10 cellular contexts compared by ENCODE assay signal in the genomic region with DNA sequence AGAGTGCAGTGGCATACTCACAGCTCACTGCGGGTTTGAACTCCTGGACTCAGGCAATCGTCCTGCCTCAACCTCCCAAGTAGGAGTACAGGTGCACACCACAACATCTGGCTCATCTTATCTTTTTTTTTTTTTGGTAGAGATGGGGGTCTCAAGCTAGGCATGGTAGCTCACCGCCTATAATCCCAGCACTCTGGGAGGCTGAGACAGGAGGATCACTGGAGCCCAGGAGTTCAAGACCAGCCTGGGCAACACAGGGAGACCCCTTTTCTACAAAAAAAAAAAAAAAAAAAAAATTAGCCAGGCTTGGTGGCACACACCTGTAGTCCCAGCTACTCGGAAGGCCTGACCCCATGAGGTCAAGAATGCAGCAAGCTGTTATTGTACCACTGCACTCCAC. TPM values are rescaled to one million over a fixed set of nuclear protein-coding genes. Genes with fewer than 3 reads are reported as not detected.
DNase-seq lines count a peak whose midpoint lies in the region; ATAC-seq and TF ChIP-seq lines count a peak whose summit lies in the region.
"Had no signal": no experiment of that assay in that cellular context is flagged by ENCODE, and none has a peak within 500 bp of the region (broad histone marks: within the 10 kb centered on the region; RNA-seq: fewer than 3 reads in every experiment).

No MANE protein-coding gene starts in this region.

- H3K27ac ChIP-seq in RWPE1 (peak overlapping the region; percentile 26; the same call in 1 of the 2 replicates), epithelial cell of prostate (peak overlapping the region; percentile 54), spleen (peak overlapping the region in 6 of 8 donors; percentile 61 to 79 (median 68))
- H3K27ac ChIP-seq: ovary had no signal

- POLR2A ChIA-PET in RWPE1 (lab: Yijun Ruan, JAX; ENCODE audit: low non-redundant PET), result no interaction called here

- H3K4me3 ChIP-seq in spleen, result no peak overlapping the region
- H3K4me3 ChIP-seq: ovary had no signal

- no peaks in the 10 kb centered on the region for H3K9me3 ChIP-seq in spleen
- H3K9me3 ChIP-seq: ovary had no signal

- no peak for TF ChIP-seq POLR2A in spleen (IDR thresholded peaks at IDR 0.05)

- no peaks in the 10 kb centered on the region for H3K27me3 Mint-ChIP-seq in T-helper 1 cell treated with Interleukin-12 subunit alpha and Interleukin-12 subunit beta and Interleukin-4 antibody, amounts not matched to agents 30 μg/mL and 1 μg/mL, for 36 hours (ENCODE audit: low read depth)

- peaks cover 43% of the 10 kb centered on the region for H3K4me1 Mint-ChIP-seq in T-helper 1 cell treated with Interleukin-12 subunit alpha and Interleukin-12 subunit beta and Interleukin-4 antibody, amounts not matched to agents 30 μg/mL and 1 μg/mL, for 36 hours (ENCODE audit: low read depth)

- peak overlapping the region; percentile 88 for H3K27ac Mint-ChIP-seq in T-helper 1 cell treated with Interleukin-12 subunit alpha and Interleukin-12 subunit beta and Interleukin-4 antibody, amounts not matched to agents 30 μg/mL and 1 μg/mL, for 36 hours

- ATAC-seq in GM21515 (IDR thresholded peaks at IDR 0.05; ENCODE audit: unreplicated experiment), result no peak

- H3K4me3 Mint-ChIP-seq in T-helper 1 cell treated with Interleukin-12 subunit alpha and Interleukin-12 subunit beta and Interleukin-4 antibody, amounts not matched to agents 30 μg/mL and 1 μg/mL, for 36 hours, result no peak overlapping the region

- DNase-seq in T-helper 1 cell (no peak), RWPE1 (ENCODE audit: low spot score) (no peak), epithelial cell of prostate (ENCODE audit: low read depth, low spot score) (no peak), spleen (no peak), posterior vena cava (ENCODE audit: low spot score) (no peak), putamen (ENCODE audit: low spot score) (no peak)
- DNase-seq: NCI-H1436, ovary had no signal

- CTCF ChIA-PET in RWPE1 (lab: Yijun Ruan, JAX), result no interaction called here

- peaks cover 6 to 85% (median 42%) of the 10 kb centered on the region in 6 donors for H3K4me1 ChIP-seq in spleen

- no peaks in the 10 kb centered on the region for H3K27me3 ChIP-seq in spleen (replicated peaks in 1 of 7)
- H3K27me3 ChIP-seq: ovary had no signal

- H3K36me3 ChIP-seq in spleen, result no peaks in the 10 kb centered on the region
- H3K36me3 ChIP-seq: ovary had no signal

- peaks cover 15% of the 10 kb centered on the region for H3K36me3 Mint-ChIP-seq in T-helper 1 cell treated with Interleukin-12 subunit alpha and Interleukin-12 subunit beta and Interleukin-4 antibody, amounts not matched to agents 30 μg/mL and 1 μg/mL, for 36 hours (ENCODE audit: low read depth)

- intact Hi-C loops in spleen (cut with DNase I; ENCODE audit: low total_unique reads), result no loop called here
- intact Hi-C loops in posterior vena cava (cut with DNase I), result no loop called here

- TF ChIP-seq CTCF in RWPE1 (conservative IDR thresholded peaks at IDR 0.05; ENCODE audit: low read depth), result no peak
- TF ChIP-seq CTCF in spleen (IDR thresholded peaks at IDR 0.05 in 8 of 11, conservative IDR thresholded peaks at IDR 0.05 in 3 of 11), result no peak

- peaks cover 3% of the 10 kb centered on the region for H3K9me3 Mint-ChIP-seq in T-helper 1 cell treated with Interleukin-12 subunit alpha and Interleukin-12 subunit beta and Interleukin-4 antibody, amounts not matched to agents 30 μg/mL and 1 μg/mL, for 36 hours

- WGBS in spleen, 5 donors, result 77 to 89% (median 83%) methylated on average over 4 of the region's 4 CpGs

RNA-seq across cellular contexts. Expression of gene ILRUN, which starts 31.5 kb away (rescaled TPM):
- total RNA-seq in spleen (10 to 100 TPM; 49.4 to 75.5 (median 64.2) TPM), posterior vena cava (10 to 100 TPM; 74.0 to 83.4 TPM)
- 10 to 100 TPM; 14.6 to 44.3 (median 19.2) TPM for polyA plus RNA-seq in spleen
